Comparison of ENCODE assay signal across 8 cellular contexts in genomic region chr3:107240183-107241091, GRCh38.
DNase-seq lines count a peak whose midpoint lies in the region; ATAC-seq and TF ChIP-seq lines count a peak whose summit lies in the region.

No MANE protein-coding gene starts in this region.

- CTCF ChIA-PET in activated CD4-positive, alpha-beta memory T cell treated with anti-CD3 and anti-CD28 coated beads for 36 hours (lab: Charles Lee) = interaction anchor here (2.7 kb wide), 1 partner anchor 181 kb away, joined by 11 read pairs; no protein-coding TSS in a partner anchor

- H3K36me3 Mint-ChIP-seq in activated CD4-positive, alpha-beta memory T cell treated with anti-CD3 and anti-CD28 coated beads for 36 hours = no peaks in the 10 kb centered on the region

- TF ChIP-seq CTCF in AG09319 (IDR thresholded peaks at IDR 0.05; ENCODE audit: low read depth, low read length) = no peak

- POLR2A ChIA-PET in activated CD4-positive, alpha-beta memory T cell treated with anti-CD3 and anti-CD28 coated beads for 36 hours (lab: Charles Lee) = no interaction called here

- intact Hi-C loops in activated CD4-positive, alpha-beta memory T cell treated with anti-CD3 and anti-CD28 coated beads for 36 hours (cut with micrococcal nuclease) = loop anchor here (1.0 to 2.0 kb wide), 2 partner anchors 190 to 282 kb away; partner anchors contain the start of gene BBX

- no peaks in the 10 kb centered on the region for H3K36me3 ChIP-seq in ectodermal cell (ENCODE audit: control insufficient read depth, insufficient read depth, low read length)

- no peaks in the 10 kb centered on the region for H3K9me3 Mint-ChIP-seq in activated CD4-positive, alpha-beta memory T cell treated with anti-CD3 and anti-CD28 coated beads for 36 hours

- peaks cover 13% of the 10 kb centered on the region for H3K27me3 Mint-ChIP-seq in activated CD4-positive, alpha-beta memory T cell treated with anti-CD3 and anti-CD28 coated beads for 36 hours

- peak; percentile 92 for ATAC-seq in GM18907 (IDR thresholded peaks at IDR 0.05; ENCODE audit: unreplicated experiment)
- ATAC-seq in HG03108 (IDR thresholded peaks at IDR 0.05; ENCODE audit: unreplicated experiment) = peak; percentile 93

- no peak overlapping the region for H3K27ac ChIP-seq in ectodermal cell (ENCODE audit: insufficient read depth, low read depth, low read length, poor library complexity, severe bottlenecking)

- H3K4me1 Mint-ChIP-seq in activated CD4-positive, alpha-beta memory T cell treated with anti-CD3 and anti-CD28 coated beads for 36 hours (ENCODE audit: low read depth) = peaks cover 13% of the 10 kb centered on the region

- H3K4me3 ChIP-seq in ectodermal cell (ENCODE audit: insufficient read depth, low read depth, low read length) = peak overlapping the region; percentile 70

- H3K4me3 Mint-ChIP-seq in activated CD4-positive, alpha-beta memory T cell treated with anti-CD3 and anti-CD28 coated beads for 36 hours = peak overlapping the region; percentile 86

- H3K4me1 ChIP-seq in ectodermal cell (ENCODE audit: control insufficient read depth, insufficient read depth, low read length) = no peaks in the 10 kb centered on the region

- no peaks in the 10 kb centered on the region for H3K9me3 ChIP-seq in ectodermal cell (ENCODE audit: control insufficient read depth, low read length)

- H3K27ac Mint-ChIP-seq in activated CD4-positive, alpha-beta memory T cell treated with anti-CD3 and anti-CD28 coated beads for 36 hours = no peak overlapping the region

- H3K27me3 ChIP-seq in ectodermal cell (ENCODE audit: control insufficient read depth, insufficient read depth, low read length, poor library complexity, severe bottlenecking) = peaks cover 10% of the 10 kb centered on the region

- DNase-seq in AG09319 (ENCODE audit: extremely low read depth, low read depth) = peak; percentile 44
- DNase-seq in NCI-H526 treated with DMSO at 0.1 percent for 48 hours (lab: John Stamatoyannopoulos, UW) = peak; percentile 11
- DNase-seq in activated CD4-positive, alpha-beta memory T cell treated with anti-CD3 and anti-CD28 coated beads for 36 hours = peak; percentile 81
- peak; percentile 68 to 79 for DNase-seq in lung microvascular endothelial cell (ENCODE audit: low read depth in 2 of 2)
- peak; percentile 49 to 53 (median 52) for DNase-seq in stimulated activated CD4-positive, alpha-beta T cell treated with anti-CD3 and anti-CD28 coated beads, TNF-alpha, amount 100 ng/mL, for 4 hours (ENCODE audit: low read depth in 3 of 3)

- 2% methylated on average over 55 to 57 of the region's 59 CpGs for WGBS in ectodermal cell, 2 experiments

Comparison
In these comparisons a context has a peak if more than half of its experiments do, and no peak if none do; other contexts are left out.
1. DNase-seq: peak in every context shown above with its lines; median percentile 81 in activated CD4-positive, alpha-beta memory T cell treated with anti-CD3 and anti-CD28 coated beads for 36 hours; 74 in lung microvascular endothelial cell; 52 in stimulated activated CD4-positive, alpha-beta T cell treated with anti-CD3 and anti-CD28 coated beads, TNF-alpha, amount 100 ng/mL, for 4 hours; 44 in AG09319; 11 in NCI-H526 treated with DMSO at 0.1 percent for 48 hours.